Comparison of ENCODE assay signal across 12 cellular contexts in genomic region chr16:56935201-56935600, GRCh38. TPM values are rescaled to one million over a fixed set of nuclear protein-coding genes. Genes with fewer than 3 reads are reported as not detected.
A peak's percentile ranks its signal among the peaks of the same experiment; 100 is the strongest.
DNase-seq lines count a peak whose midpoint lies in the region; ATAC-seq and TF ChIP-seq lines count a peak whose summit lies in the region.
"Had no signal": no experiment of that assay in that cellular context is flagged by ENCODE, and none has a peak within 500 bp of the region (broad histone marks: within the 10 kb centered on the region; RNA-seq: fewer than 3 reads in every experiment).

No MANE protein-coding gene starts in this region.

- peaks cover 78% of the 10 kb centered on the region for H3K36me3 Mint-ChIP-seq in stimulated activated naive CD8-positive, alpha-beta T cell treated with anti-CD3 and anti-CD28 coated beads, Interleukin-15, Interleukin-2, amounts not matched to agents 100 ng/mL and 50 ng/mL, for 24 hours (ENCODE audit: low read depth)
- peaks cover 34% of the 10 kb centered on the region for H3K36me3 Mint-ChIP-seq in mesothelial cell of epicardium

- peak overlapping the region; percentile 99 for H3K4me3 Mint-ChIP-seq in stimulated activated naive CD8-positive, alpha-beta T cell treated with anti-CD3 and anti-CD28 coated beads, Interleukin-15, Interleukin-2, amounts not matched to agents 100 ng/mL and 50 ng/mL, for 24 hours
- peak overlapping the region; percentile 39 for H3K4me3 Mint-ChIP-seq in mesothelial cell of epicardium

- H3K27ac Mint-ChIP-seq in stimulated activated naive CD8-positive, alpha-beta T cell treated with anti-CD3 and anti-CD28 coated beads, Interleukin-15, Interleukin-2, amounts not matched to agents 100 ng/mL and 50 ng/mL, for 24 hours, result peak overlapping the region; percentile 88
- H3K27ac Mint-ChIP-seq in mesothelial cell of epicardium, result no peak overlapping the region

- no peaks in the 10 kb centered on the region for H3K27me3 Mint-ChIP-seq in stimulated activated naive CD8-positive, alpha-beta T cell treated with anti-CD3 and anti-CD28 coated beads, Interleukin-15, Interleukin-2, amounts not matched to agents 100 ng/mL and 50 ng/mL, for 24 hours
- H3K27me3 Mint-ChIP-seq in mesothelial cell of epicardium (ENCODE audit: low read depth), result no peaks in the 10 kb centered on the region

- in situ Hi-C loops in astrocyte of the spinal cord (cut with HindIII; ENCODE audit: low sequenced_read_pairs), result no loop called here

- peak overlapping the region; percentile 95 for H3K4me3 ChIP-seq in astrocyte of the spinal cord (ENCODE audit: low read depth, low read length)

- ATAC-seq in stimulated activated naive CD8-positive, alpha-beta T cell treated with anti-CD3 and anti-CD28 coated beads, Interleukin-15, Interleukin-2, amounts not matched to agents 100 U/mL and 50 U/mL, for 24 hours, result no peak
- ATAC-seq in HG02610 (IDR thresholded peaks at IDR 0.05; ENCODE audit: unreplicated experiment) (no peak), HG03520 (IDR thresholded peaks at IDR 0.05; ENCODE audit: unreplicated experiment) (no peak)
- ATAC-seq: Panc1 had no signal

- H3K9me3 Mint-ChIP-seq in stimulated activated naive CD8-positive, alpha-beta T cell treated with anti-CD3 and anti-CD28 coated beads, Interleukin-15, Interleukin-2, amounts not matched to agents 100 ng/mL and 50 ng/mL, for 24 hours, result no peaks in the 10 kb centered on the region
- H3K9me3 Mint-ChIP-seq in mesothelial cell of epicardium, result no peaks in the 10 kb centered on the region

- peaks cover 76% of the 10 kb centered on the region for H3K4me1 Mint-ChIP-seq in stimulated activated naive CD8-positive, alpha-beta T cell treated with anti-CD3 and anti-CD28 coated beads, Interleukin-15, Interleukin-2, amounts not matched to agents 100 ng/mL and 50 ng/mL, for 24 hours (ENCODE audit: low read depth)
- H3K4me1 Mint-ChIP-seq in mesothelial cell of epicardium, result peaks cover 34% of the 10 kb centered on the region

- no peak for DNase-seq in stimulated activated naive CD8-positive, alpha-beta T cell treated with anti-CD3 and anti-CD28 coated beads, Interleukin-15, Interleukin-2, amounts not matched to agents 100 U/mL and 50 U/mL, for 24 hours
- no peak for DNase-seq in astrocyte of the spinal cord (ENCODE audit: low read depth, low spot score)
- no peak for DNase-seq in mesothelial cell of epicardium (ENCODE audit: low spot score in 2 of 2, unreplicated experiment in 2 of 2)
- DNase-seq in RPMI8226, result no peak
- no peak for DNase-seq in SHP77 (lab: John Stamatoyannopoulos, UW)
- DNase-seq: activated effector memory CD4-positive, alpha-beta T cell treated with Interleukin-2 at 50 U/mL for 16 hours; DMS153; stimulated activated CD4-positive, alpha-beta T cell treated with anti-CD3 and anti-CD28 coated beads, Interleukin-2, amount 100 ng/mL, for 24 hours had no signal

- no peak for TF ChIP-seq CTCF in astrocyte of the spinal cord (IDR thresholded peaks at IDR 0.05; ENCODE audit: low read depth, low read length)
- no peak for TF ChIP-seq CTCF in mesothelial cell of epicardium (IDR thresholded peaks at IDR 0.05; ENCODE audit: unreplicated experiment)

RNA-seq across cellular contexts. Expression of gene HERPUD1, which starts 3.3 kb away (rescaled TPM):
- total RNA-seq in mesothelial cell of epicardium, result 77.4 to 80.5 TPM (median 79.8 TPM) in 3 replicates

RNA-seq across cellular contexts. Expression of gene CETP, which starts 26.5 kb away (rescaled TPM):
- total RNA-seq in mesothelial cell of epicardium, result 0.13 TPM in 1 of 3 replicates, not detected in the others

RNA-seq across cellular contexts. Expression of gene NLRC5, which starts 54.2 kb away (rescaled TPM):
- 1.7 to 3.7 TPM (median 1.8 TPM) in 3 replicates for total RNA-seq in mesothelial cell of epicardium
